In genomic region chr1:157233131-157233530, GRCh38 we compare ENCODE assay signal across 17 cellular contexts.
DNase-seq lines count a peak whose midpoint lies in the region; ATAC-seq and TF ChIP-seq lines count a peak whose summit lies in the region.
"Had no signal": no experiment of that assay in that cellular context is flagged by ENCODE, and none has a peak within 500 bp of the region (broad histone marks: within the 10 kb centered on the region; RNA-seq: fewer than 3 reads in every experiment).

No MANE protein-coding gene starts in this region.

- CTCF ChIA-PET in activated CD8-positive, alpha-beta T cell treated with anti-CD3 and anti-CD28 coated beads for 36 hours (lab: Charles Lee) = interaction anchor here (0.7 kb wide), 1 partner anchor 79 kb away, joined by 3 read pairs; no protein-coding TSS in a partner anchor
- CTCF ChIA-PET in Calu3 (lab: Charles Lee) = no interaction called here

- peaks cover 4% of the 10 kb centered on the region for H3K27me3 Mint-ChIP-seq in activated CD8-positive, alpha-beta T cell treated with anti-CD3 and anti-CD28 coated beads for 36 hours
- H3K27me3 Mint-ChIP-seq in Calu3 (ENCODE audit: unreplicated experiment) = no peaks in the 10 kb centered on the region
- H3K27me3 Mint-ChIP-seq: progenitor cell of endocrine pancreas had no signal

- H3K27ac ChIP-seq in OCI-LY3 (ENCODE audit: low read length) (no peak overlapping the region), brain microvascular endothelial cell (no peak overlapping the region)
- H3K27ac ChIP-seq: coronary artery, gastrocnemius medialis, spleen had no signal

- H3K4me2 ChIP-seq in OCI-LY3 (ENCODE audit: low read length) = peak overlapping the region; percentile 48

- TF ChIP-seq POLR2A in GM18526 (IDR thresholded peaks at IDR 0.05; ENCODE audit: extremely low read depth, insufficient read length) = peak; percentile 16

- H4K20me1 ChIP-seq in OCI-LY3 (ENCODE audit: insufficient read depth, low read length) = no peaks in the 10 kb centered on the region

- intact Hi-C loops in activated CD8-positive, alpha-beta T cell treated with anti-CD3 and anti-CD28 coated beads for 36 hours (cut with micrococcal nuclease) = no loop called here
- intact Hi-C loops in Calu3 (cut with micrococcal nuclease; ENCODE audit: unreplicated experiment) = no loop called here

- H3K79me2 ChIP-seq in OCI-LY3 (ENCODE audit: low read length) = no peaks in the 10 kb centered on the region

- POLR2A ChIA-PET in activated CD8-positive, alpha-beta T cell treated with anti-CD3 and anti-CD28 coated beads for 36 hours (lab: Charles Lee) = no interaction called here

- BruUV-seq in Calu3 (replicated peaks; lab: Mats Ljungman, UMichigan) = no TSS peak

- H3K27me3 ChIP-seq in OCI-LY3 (ENCODE audit: low read depth, low read length) = peaks cover 20% of the 10 kb centered on the region
- no peaks in the 10 kb centered on the region for H3K27me3 ChIP-seq in brain microvascular endothelial cell (replicated peaks)
- H3K27me3 ChIP-seq: gastrocnemius medialis had no signal

- DNase-seq in brain microvascular endothelial cell = no peak
- no peak for DNase-seq in superior temporal gyrus (ENCODE audit: extremely low spot score)
- DNase-seq in activated CD8-positive, alpha-beta T cell treated with anti-CD3 and anti-CD28 coated beads for 36 hours = no peak
- no peak for DNase-seq in Calu3
- DNase-seq: activated naive CD4-positive, alpha-beta T cell treated with anti-CD3 and anti-CD28 coated beads for 36 hours; COR-L47; gastrocnemius medialis; naive thymus-derived CD4-positive, alpha-beta T cell; NCI-H446 treated with DMSO at 0.1 percent for 48 hours; spleen had no signal

- peak overlapping the region; percentile 38; the same call in 1 of the 2 replicates for H2AFZ ChIP-seq in OCI-LY3 (ENCODE audit: low read depth, low read length)

- H3K4me3 ChIP-seq in OCI-LY3 (ENCODE audit: low read length) (0 out of 2 replicates have a peak overlapping the region, but pooled peaks have one; percentile 12), brain microvascular endothelial cell (ENCODE audit: low read depth, low read length) (no peak overlapping the region)
- H3K4me3 ChIP-seq: coronary artery, gastrocnemius medialis, spleen had no signal

- H3K36me3 ChIP-seq in OCI-LY3 (replicated peaks; ENCODE audit: low read depth, low read length) (no peaks in the 10 kb centered on the region), brain microvascular endothelial cell (replicated peaks) (no peaks in the 10 kb centered on the region)
- H3K36me3 ChIP-seq: gastrocnemius medialis, spleen had no signal

- no peaks in the 10 kb centered on the region for H3K36me3 Mint-ChIP-seq in activated CD8-positive, alpha-beta T cell treated with anti-CD3 and anti-CD28 coated beads for 36 hours (ENCODE audit: low read depth)
- no peaks in the 10 kb centered on the region for H3K36me3 Mint-ChIP-seq in Calu3 (ENCODE audit: insufficient read depth, unreplicated experiment)
- H3K36me3 Mint-ChIP-seq: naive thymus-derived CD4-positive, alpha-beta T cell had no signal

- ATAC-seq in GM19468 (IDR thresholded peaks at IDR 0.05; ENCODE audit: extremely low read depth, unreplicated experiment) (peak; percentile 94), HG02840 (IDR thresholded peaks at IDR 0.05; ENCODE audit: low FRiP score, unreplicated experiment) (peak; percentile 75)
- ATAC-seq in activated CD8-positive, alpha-beta T cell treated with anti-CD3 and anti-CD28 coated beads for 36 hours = no peak
- ATAC-seq: activated CD4-positive, CD25-positive, alpha-beta regulatory T cell treated with anti-CD3 and anti-CD28 coated beads, Interleukin-2, amount 50 U/mL, for 24 hours; gastrocnemius medialis; naive thymus-derived CD4-positive, alpha-beta T cell had no signal

- peaks cover 14% of the 10 kb centered on the region for H3K4me1 ChIP-seq in OCI-LY3 (ENCODE audit: low read length)
- H3K4me1 ChIP-seq: gastrocnemius medialis, spleen had no signal

- TF ChIP-seq CTCF in OCI-LY3 (IDR thresholded peaks at IDR 0.05; ENCODE audit: low read depth, low read length) (no peak), brain microvascular endothelial cell (IDR thresholded peaks at IDR 0.05; ENCODE audit: low read depth, low read length, missing control alignments) (no peak), Calu3 (IDR thresholded peaks at IDR 0.05; ENCODE audit: unreplicated experiment) (no peak)
- TF ChIP-seq CTCF in activated CD8-positive, alpha-beta T cell treated with anti-CD3 and anti-CD28 coated beads for 36 hours (IDR thresholded peaks at IDR 0.05) = no peak

- no peaks in the 10 kb centered on the region for H3K4me1 Mint-ChIP-seq in activated CD8-positive, alpha-beta T cell treated with anti-CD3 and anti-CD28 coated beads for 36 hours (ENCODE audit: low read depth)
- peaks cover 43% of the 10 kb centered on the region for H3K4me1 Mint-ChIP-seq in Calu3 (ENCODE audit: low read depth, unreplicated experiment)

- H3K27ac Mint-ChIP-seq in activated CD8-positive, alpha-beta T cell treated with anti-CD3 and anti-CD28 coated beads for 36 hours = no peak overlapping the region
- no peak overlapping the region for H3K27ac Mint-ChIP-seq in Calu3 (ENCODE audit: unreplicated experiment)
- H3K27ac Mint-ChIP-seq: activated naive CD4-positive, alpha-beta T cell treated with anti-CD3 and anti-CD28 coated beads for 36 hours; naive thymus-derived CD4-positive, alpha-beta T cell; progenitor cell of endocrine pancreas had no signal

- no peak overlapping the region for H3K4me3 Mint-ChIP-seq in activated CD8-positive, alpha-beta T cell treated with anti-CD3 and anti-CD28 coated beads for 36 hours
- H3K4me3 Mint-ChIP-seq in Calu3 (ENCODE audit: low read depth, unreplicated experiment) = no peak overlapping the region
- H3K4me3 Mint-ChIP-seq: activated naive CD4-positive, alpha-beta T cell treated with anti-CD3 and anti-CD28 coated beads for 36 hours; naive thymus-derived CD4-positive, alpha-beta T cell had no signal

- H3K9me3 Mint-ChIP-seq in activated CD8-positive, alpha-beta T cell treated with anti-CD3 and anti-CD28 coated beads for 36 hours = no peaks in the 10 kb centered on the region
- no peaks in the 10 kb centered on the region for H3K9me3 Mint-ChIP-seq in Calu3 (ENCODE audit: low read depth, unreplicated experiment)
- H3K9me3 Mint-ChIP-seq: activated naive CD4-positive, alpha-beta T cell treated with anti-CD3 and anti-CD28 coated beads for 36 hours; naive thymus-derived CD4-positive, alpha-beta T cell had no signal

- H3K9ac ChIP-seq in OCI-LY3 (ENCODE audit: low read length) = no peak overlapping the region

- in situ Hi-C loops in brain microvascular endothelial cell (cut with HindIII; ENCODE audit: low pct_ligation_motif_present, low sequenced_read_pairs) = no loop called here

- no peaks in the 10 kb centered on the region for H3K9me3 ChIP-seq in OCI-LY3 (ENCODE audit: insufficient read depth, low read length)
- H3K9me3 ChIP-seq: gastrocnemius medialis, spleen had no signal
